30 cellular contexts compared by ENCODE assay signal in genomic region chr1:63883494-63884235, GRCh38.
DNase-seq lines count a peak whose midpoint lies in the region; TF ChIP-seq lines count a peak whose summit lies in the region.
"Had no signal": no experiment of that assay in that cellular context is flagged by ENCODE, and none has a peak within 500 bp of the region (broad histone marks: within the 10 kb centered on the region; RNA-seq: fewer than 3 reads in every experiment).

No MANE protein-coding gene starts in this region.

- no peaks in the 10 kb centered on the region for H3K27me3 Mint-ChIP-seq in nephron (ENCODE audit: low read depth)
- H3K27me3 Mint-ChIP-seq: activated naive CD4-positive, alpha-beta T cell treated with anti-CD3 and anti-CD28 coated beads, Interleukin-2, amount 50 U/mL, for 24 hours; type B pancreatic cell had no signal

- H3K4me3 Mint-ChIP-seq in nephron: no peak overlapping the region
- H3K4me3 Mint-ChIP-seq: activated naive CD4-positive, alpha-beta T cell treated with anti-CD3 and anti-CD28 coated beads, Interleukin-2, amount 50 U/mL, for 24 hours; HFFc6; naive thymus-derived CD4-positive, alpha-beta T cell; type B pancreatic cell had no signal

- no peak overlapping the region for H3K4me3 ChIP-seq in HEK293 (ENCODE audit: low read depth, low read length)
- H3K4me3 ChIP-seq: colonic mucosa, SJCRH30 had no signal

- H3K27ac ChIP-seq in HEK293 (ENCODE audit: extremely low read depth, low read depth, low read length): no peak overlapping the region
- H3K27ac ChIP-seq: brain microvascular endothelial cell, colonic mucosa, SJCRH30 had no signal

- no peaks in the 10 kb centered on the region for H3K36me3 ChIP-seq in HEK293 (ENCODE audit: control insufficient read depth in 2 of 2, insufficient read depth in 1 of 2, low read length in 2 of 2)
- H3K36me3 ChIP-seq: brain microvascular endothelial cell, colonic mucosa, SJCRH30 had no signal

- H3K27ac Mint-ChIP-seq in nephron: peak overlapping the region in 2 of 3 experiments; percentile 15 to 65
- H3K27ac Mint-ChIP-seq: activated naive CD4-positive, alpha-beta T cell treated with anti-CD3 and anti-CD28 coated beads, Interleukin-2, amount 50 U/mL, for 24 hours; HFFc6; naive thymus-derived CD4-positive, alpha-beta T cell; type B pancreatic cell had no signal

- H3K4me1 Mint-ChIP-seq in nephron: peaks cover 60% of the 10 kb centered on the region
- H3K4me1 Mint-ChIP-seq: activated naive CD4-positive, alpha-beta T cell treated with anti-CD3 and anti-CD28 coated beads, Interleukin-2, amount 50 U/mL, for 24 hours; naive thymus-derived CD4-positive, alpha-beta T cell had no signal

- DNase-seq in DMS53 treated with DMSO at 0.1 percent for 48 hours (lab: John Stamatoyannopoulos, UW; ENCODE audit: unreplicated experiment): peak; percentile 81
- DNase-seq in cerebellar cortex (ENCODE audit: low spot score): peak; percentile 76
- no peak for DNase-seq in NCI-H1105 (lab: John Stamatoyannopoulos, UW)
- no peak for DNase-seq in NCI-H1436 treated with DMSO at 0.1 percent for 48 hours (lab: John Stamatoyannopoulos, UW)
- no peak for DNase-seq in activated CD4-positive, CD25-positive, alpha-beta regulatory T cell treated with anti-CD3 and anti-CD28 coated beads, Interleukin-2, amount 50 U/mL, for 72 hours
- DNase-seq: activated CD4-positive, alpha-beta T cell treated with anti-CD3 and anti-CD28 coated beads for 48 hours; amniotic stem cell; brain microvascular endothelial cell; colonic mucosa; DMS79; effector memory CD4-positive, alpha-beta T cell; GDM1; HFFc6; islet precursor cell; Karpas-422; midbrain; MV-4-11; naive thymus-derived CD4-positive, alpha-beta T cell; NCI-H146; NCI-H748 treated with DMSO at 0.1 percent for 48 hours; occipital lobe; RPMI8226; SJCRH30; stimulated activated CD4-positive, alpha-beta T cell treated with anti-CD3 and anti-CD28 coated beads, Interleukin-15, amount 100 ng/mL, for 24 hours; stimulated activated CD4-positive, alpha-beta T cell treated with anti-CD3 and anti-CD28 coated beads, Interleukin-4, amount 100 ng/mL, for 4 hours; SW 1271 had no signal

- H3K9me3 Mint-ChIP-seq in nephron: no peaks in the 10 kb centered on the region
- H3K9me3 Mint-ChIP-seq: activated naive CD4-positive, alpha-beta T cell treated with anti-CD3 and anti-CD28 coated beads, Interleukin-2, amount 50 U/mL, for 24 hours; HFFc6 had no signal

- H3K4me1 ChIP-seq in HEK293 (ENCODE audit: control insufficient read depth, insufficient read depth, low read length): peaks cover 4% of the 10 kb centered on the region; the same call in 1 of the 2 replicates
- H3K4me1 ChIP-seq: colonic mucosa, SJCRH30 had no signal

- H3K9me3 ChIP-seq in HEK293 (ENCODE audit: control insufficient read depth, insufficient read depth, low read depth, low read length): no peaks in the 10 kb centered on the region
- H3K9me3 ChIP-seq: colonic mucosa, SJCRH30 had no signal

- CTCF ChIA-PET in HEK293 (lab: Yijun Ruan, JAX): interaction anchor here (1.0 kb wide), 1 partner anchor 192 kb away, joined by 4 read pairs; no protein-coding TSS in a partner anchor

- no peaks in the 10 kb centered on the region for H3K36me3 Mint-ChIP-seq in nephron (ENCODE audit: low read depth)
- H3K36me3 Mint-ChIP-seq: activated naive CD4-positive, alpha-beta T cell treated with anti-CD3 and anti-CD28 coated beads, Interleukin-2, amount 50 U/mL, for 24 hours; naive thymus-derived CD4-positive, alpha-beta T cell; type B pancreatic cell had no signal

- POLR2A ChIA-PET in HEK293 (lab: Yijun Ruan, JAX): no interaction called here

- no peak for TF ChIP-seq CTCF in HEK293 (tag by site-specific recombination; IDR thresholded peaks at IDR 0.05)
- no peak for TF ChIP-seq CTCF in nephron (IDR thresholded peaks at IDR 0.05; ENCODE audit: unreplicated experiment in 3 of 3)

TF ChIP-seq in HEK293, 187 proteins besides CTCF, POLR2A, EP300 and RAD21:
- TF ChIP-seq TRIM28 (IDR thresholded peaks at IDR 0.05; ENCODE audit: borderline replicate concordance, low read length) (peak; percentile 18; the same call in 1 of the 2 replicates), ZNF404 (tag by site-specific recombination; IDR thresholded peaks at IDR 0.05) (no peak), PRDM10 (tag by site-specific recombination; IDR thresholded peaks at IDR 0.05) (peak; percentile 78), OSR2 (tag by site-specific recombination; IDR thresholded peaks at IDR 0.05) (peak; percentile 58; the same call in 1 of the 2 replicates), SP7 (tag by site-specific recombination; IDR thresholded peaks at IDR 0.05) (peak; percentile 21; the same call in 1 of the 2 replicates), ZNF544 (tag by site-specific recombination; IDR thresholded peaks at IDR 0.05) (no peak), ZNF132 (tag by site-specific recombination; IDR thresholded peaks at IDR 0.05; ENCODE audit: borderline replicate concordance) (no peak), ZNF560 (tag by site-specific recombination; IDR thresholded peaks at IDR 0.05; ENCODE audit: borderline replicate concordance) (no peak), ZNF248 (tag by site-specific recombination; IDR thresholded peaks at IDR 0.05) (no peak), YY2 (tag by site-specific recombination; IDR thresholded peaks at IDR 0.05) (no peak), ZFP3 (tag by site-specific recombination; IDR thresholded peaks at IDR 0.05; ENCODE audit: low read depth) (no peak), KLF1 (tag by site-specific recombination; IDR thresholded peaks at IDR 0.05) (no peak), KLF17 (tag by site-specific recombination; IDR thresholded peaks at IDR 0.05) (no peak), OVOL3 (tag by site-specific recombination; IDR thresholded peaks at IDR 0.05) (no peak), FEZF1 (tag by site-specific recombination; IDR thresholded peaks at IDR 0.05) (peak; percentile 83)

Comparison
In these comparisons a context has a peak if more than half of its experiments do, and no peak if none do; other contexts are left out.
1. DNase-seq: peak in DMS53 treated with DMSO at 0.1 percent for 48 hours (single experiment) and cerebellar cortex (single experiment); none in NCI-H1105 (single experiment), NCI-H1436 treated with DMSO at 0.1 percent for 48 hours (single experiment) and activated CD4-positive, CD25-positive, alpha-beta regulatory T cell treated with anti-CD3 and anti-CD28 coated beads, Interleukin-2, amount 50 U/mL, for 72 hours (single experiment).